28 cellular contexts compared by ENCODE assay signal in genomic region chr2:129707800-129708199, GRCh38.
"Had no signal": no experiment of that assay in that cellular context is flagged by ENCODE, and none has a peak within 500 bp of the region (broad histone marks: within the 10 kb centered on the region; RNA-seq: fewer than 3 reads in every experiment).

No MANE protein-coding gene starts in this region.

- H3K4me3 Mint-ChIP-seq: naive thymus-derived CD8-positive, alpha-beta T cell; stimulated activated effector memory CD8-positive, alpha-beta T cell treated with anti-CD3 and anti-CD28 coated beads, Interleukin-12 subunit alpha, Interleukin-12 subunit beta, amount 100 ng/mL, for 72 hours had no signal

- H3K36me3 ChIP-seq: esophagus squamous epithelium, heart right ventricle, left lung, neutrophil, prostate gland, right atrium auricular region, sigmoid colon, stomach, thyroid gland, vagina had no signal

- H3K36me3 Mint-ChIP-seq: naive thymus-derived CD8-positive, alpha-beta T cell; stimulated activated effector memory CD8-positive, alpha-beta T cell treated with anti-CD3 and anti-CD28 coated beads, Interleukin-12 subunit alpha, Interleukin-12 subunit beta, amount 100 ng/mL, for 72 hours had no signal

- H3K9me3 ChIP-seq: esophagus squamous epithelium, heart right ventricle, left lung, neutrophil, prostate gland, right atrium auricular region, sigmoid colon, stomach, thyroid gland, vagina had no signal

- H3K4me1 ChIP-seq: heart right ventricle, left lung, prostate gland, right atrium auricular region, sigmoid colon, stomach, thyroid gland, vagina had no signal

- H3K27ac ChIP-seq: coronary artery, esophagus squamous epithelium, heart right ventricle, left lung, neutrophil, prostate gland, right atrium auricular region, sigmoid colon, stomach, thyroid gland, vagina had no signal

- H3K4me1 Mint-ChIP-seq: naive thymus-derived CD8-positive, alpha-beta T cell; stimulated activated effector memory CD8-positive, alpha-beta T cell treated with anti-CD3 and anti-CD28 coated beads, Interleukin-12 subunit alpha, Interleukin-12 subunit beta, amount 100 ng/mL, for 72 hours had no signal

- H3K27me3 ChIP-seq: esophagus squamous epithelium, left lung, neutrophil, right atrium auricular region, sigmoid colon, stomach, thyroid gland, vagina had no signal

- H3K9me3 Mint-ChIP-seq: stimulated activated effector memory CD8-positive, alpha-beta T cell treated with anti-CD3 and anti-CD28 coated beads, Interleukin-12 subunit alpha, Interleukin-12 subunit beta, amount 100 ng/mL, for 72 hours had no signal

- H3K27ac Mint-ChIP-seq: naive thymus-derived CD8-positive, alpha-beta T cell; stimulated activated effector memory CD8-positive, alpha-beta T cell treated with anti-CD3 and anti-CD28 coated beads, Interleukin-12 subunit alpha, Interleukin-12 subunit beta, amount 100 ng/mL, for 72 hours had no signal

- H3K4me3 ChIP-seq: coronary artery, esophagus squamous epithelium, heart right ventricle, left lung, prostate gland, right atrium auricular region, sigmoid colon, stomach, thyroid gland, vagina had no signal

- ATAC-seq: heart right ventricle; left cardiac atrium; left lung; naive thymus-derived CD8-positive, alpha-beta T cell had no signal

- DNase-seq: dermis blood vessel endothelial cell; effector memory CD4-positive, alpha-beta T cell; esophagus squamous epithelium; foreskin melanocyte; glutamatergic neuron; heart right ventricle; hippocampal formation; left cardiac atrium; left lung; mammary epithelial cell; mesendoderm; midbrain; naive thymus-derived CD8-positive, alpha-beta T cell; sigmoid colon; stimulated activated CD4-positive, alpha-beta T cell treated with anti-CD3 and anti-CD28 coated beads, Interleukin-2, amount 100 ng/mL, for 24 hours; stimulated activated CD4-positive, alpha-beta T cell treated with anti-CD3 and anti-CD28 coated beads, Interleukin-4, amount 100 ng/mL, for 24 hours; stimulated activated naive CD4-positive, alpha-beta T cell treated with Interleukin-2 at 50 U/mL for 16 hours; stomach; thyroid gland; trophoblast cell had no signal

- FAIRE-seq: endothelial cell of umbilical vein, islet of Langerhans had no signal
